In the genomic region with DNA sequence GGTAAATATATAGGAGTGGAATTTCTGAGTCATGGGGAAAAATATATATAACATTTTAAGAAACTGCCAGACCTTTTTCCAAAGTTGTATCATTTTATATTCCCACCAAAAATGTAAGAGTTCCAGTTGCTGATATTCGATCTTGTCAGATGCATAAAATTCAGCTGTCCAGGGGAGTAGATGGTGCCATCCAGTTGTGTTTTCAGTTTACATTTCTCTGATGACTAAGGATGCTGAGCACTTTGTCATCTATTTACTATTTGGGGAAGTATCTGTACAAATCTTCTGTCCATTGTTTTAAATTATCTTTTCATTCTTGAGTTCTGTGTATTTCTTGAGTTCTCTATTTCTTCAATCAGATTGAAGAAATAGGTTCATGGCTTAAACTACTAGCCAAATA, we compare ENCODE assay signal across 24 cellular contexts.
"Had no signal": no experiment of that assay in that cellular context is flagged by ENCODE, and none has a peak within 500 bp of the region (broad histone marks: within the 10 kb centered on the region; RNA-seq: fewer than 3 reads in every experiment).

No MANE protein-coding gene starts in this region.

- H3K4me1 ChIP-seq: colonic mucosa, lower lobe of right lung had no signal

- H3K9me3 ChIP-seq: colonic mucosa, gastrocnemius medialis, lower lobe of right lung, mucosa of descending colon had no signal

- DNase-seq: colonic mucosa; cortex of kidney; effector CD8-positive, alpha-beta T cell; effector memory CD8-positive, alpha-beta T cell; endodermal cell; erythroblast; esophagus squamous epithelium; foreskin melanocyte; gastrocnemius medialis; glutamatergic neuron; head of caudate nucleus; heart right ventricle; hippocampal formation; left cardiac atrium; left ventricle myocardium inferior; lower lobe of right lung; mesenchymal stem cell; mucosa of descending colon; naive B cell had no signal

- H3K27ac ChIP-seq: colonic mucosa, epithelial cell of prostate, esophagus squamous epithelium, gastrocnemius medialis, heart right ventricle, left ventricle myocardium inferior, lower lobe of right lung had no signal

- H3K4me3 ChIP-seq: colonic mucosa, esophagus squamous epithelium, gastrocnemius medialis, heart right ventricle, left ventricle myocardium inferior, lower lobe of right lung, mucosa of descending colon had no signal

- ATAC-seq: effector memory CD8-positive, alpha-beta T cell; esophagus mucosa; gastrocnemius medialis; heart right ventricle; left cardiac atrium; lower lobe of right lung; mucosa of descending colon had no signal

- H3K36me3 ChIP-seq: colonic mucosa, esophagus squamous epithelium, gastrocnemius medialis, heart right ventricle, left ventricle myocardium inferior, lower lobe of right lung had no signal

- H3K27me3 ChIP-seq: colonic mucosa, esophagus squamous epithelium, gastrocnemius medialis, heart right ventricle had no signal

- FAIRE-seq: endometrium, islet of Langerhans, keratinocyte had no signal
